Comparison of ENCODE assay signal across 8 cellular contexts in genomic region chr2:70994055-70994444, GRCh38. TPM values are rescaled to one million over a fixed set of nuclear protein-coding genes. Genes with fewer than 3 reads are reported as not detected.
DNase-seq lines count a peak whose midpoint lies in the region; ATAC-seq and TF ChIP-seq lines count a peak whose summit lies in the region.

No MANE protein-coding gene starts in this region.

- H3K9ac ChIP-seq in GM23248, result peak overlapping the region; percentile 90

- BruUV-seq in A673 (replicated peaks; lab: Mats Ljungman, UMichigan), result no TSS peak

- H3K4me1 ChIP-seq in A673 (ENCODE audit: insufficient read depth, low read length, poor library complexity, severe bottlenecking) (peaks cover 6% of the 10 kb centered on the region), GM23248 (ENCODE audit: insufficient read depth) (peaks cover 10% of the 10 kb centered on the region; the same call in 1 of the 2 replicates)

- peaks cover 49% of the 10 kb centered on the region for H3K79me2 ChIP-seq in GM23248 (ENCODE audit: insufficient read depth)

- H3K4me2 ChIP-seq in GM23248 (ENCODE audit: unreplicated experiment), result peak overlapping the region; percentile 87

- 1% methylated on average over 16 to 19 of the region's 19 CpGs for WGBS in GM23248 (ENCODE audit: low coverage in 1 of 2, low lambda C conversion rate in 2 of 2, missing lambda C conversion rate in 2 of 2), 2 experiments

- no peak for ATAC-seq in GM21737 (IDR thresholded peaks at IDR 0.05; ENCODE audit: unreplicated experiment)
- ATAC-seq in HG03520 (IDR thresholded peaks at IDR 0.05; ENCODE audit: unreplicated experiment), result no peak

- POLR2A ChIA-PET in A673 (lab: Charles Lee; ENCODE audit: low non-redundant PET), result no interaction called here

- no peaks in the 10 kb centered on the region for H3K9me3 ChIP-seq in A673 (ENCODE audit: low read depth, low read length, poor library complexity, severe bottlenecking)
- no peaks in the 10 kb centered on the region for H3K9me3 ChIP-seq in GM23248 (ENCODE audit: low read depth)

- H3F3A ChIP-seq in GM23248 (ENCODE audit: insufficient read depth), result no peaks in the 10 kb centered on the region

- peak overlapping the region; percentile 86 for H3K27ac ChIP-seq in A673 (ENCODE audit: low read depth, low read length, poor library complexity, severe bottlenecking)
- 0 out of 2 replicates have a peak overlapping the region, but pooled peaks have one; percentile 24 for H3K27ac ChIP-seq in GM23248
- H3K27ac ChIP-seq in substantia nigra (ENCODE audit: low read depth, low read length, poor library complexity, severe bottlenecking), result peak overlapping the region; percentile 54

- TF ChIP-seq CTCF in A673 (conservative IDR thresholded peaks at IDR 0.05; ENCODE audit: low read depth, low read length), result no peak

- H3K27me3 ChIP-seq in A673 (replicated peaks; ENCODE audit: insufficient read depth, low read depth, low read length, poor library complexity), result no peaks in the 10 kb centered on the region
- no peaks in the 10 kb centered on the region for H3K27me3 ChIP-seq in GM23248 (replicated peaks; ENCODE audit: insufficient read depth)

- DNase-seq in A673 (ENCODE audit: low spot score) (no peak), GM23248 (peak; percentile 77), iris pigment epithelial cell (ENCODE audit: low read depth) (peak; percentile 17), substantia nigra (lab: John Stamatoyannopoulos, UW) (no peak), A172 (ENCODE audit: low spot score) (no peak)
- peak; percentile 46 for DNase-seq in activated T-helper 9 cell treated with anti-CD3 and anti-CD28 coated beads, Interleukin-2, amount 50 U/mL, for 16 hours (ENCODE audit: low read depth)

- intact Hi-C loops in A673 (cut with micrococcal nuclease; ENCODE audit: unreplicated experiment), result no loop called here

- H2AFZ ChIP-seq in GM23248, result peak overlapping the region; percentile 77

- H3K4me3 ChIP-seq in A673 (ENCODE audit: low read depth, low read length, poor library complexity, severe bottlenecking), result peak overlapping the region; percentile 97
- peak overlapping the region; percentile 78 for H3K4me3 ChIP-seq in GM23248

- H3K9me2 ChIP-seq in GM23248 (ENCODE audit: insufficient read depth), result no peaks in the 10 kb centered on the region

- H4K20me1 ChIP-seq in GM23248 (ENCODE audit: insufficient read depth), result no peaks in the 10 kb centered on the region

- CTCF ChIA-PET in A673 (lab: Charles Lee), result interaction anchor here (0.6 kb wide), 1 partner anchor 9 kb away, joined by 5 read pairs; no protein-coding TSS in a partner anchor

- in situ Hi-C loops in GM23248 (cut with MboI), result no loop called here

- H3K36me3 ChIP-seq in A673 (ENCODE audit: insufficient read depth, low read length, poor library complexity, severe bottlenecking) (peaks cover 1% of the 10 kb centered on the region), GM23248 (ENCODE audit: low read depth) (no peaks in the 10 kb centered on the region; the same call in 1 of the 2 replicates)

RNA-seq across cellular contexts. Expression of gene TEX261, which starts 0.6 kb away (rescaled TPM):
- 52.6 and 60.9 TPM in 2 replicates for total RNA-seq in A673 (2021)
- total RNA-seq in GM23248 (2014; rRNA removed; shearing (Covaris generic)), result 46.9 and 64.1 TPM in 2 replicates
- 54.1 and 55.7 TPM in 2 replicates for polyA plus RNA-seq in GM23248 (2016; fragmentation: Nextera tagmentation; extraction: Ambion mirVana)
- 41.4 and 49.5 TPM in 2 replicates for total RNA-seq in A172 (2014; rRNA removed; shearing (Covaris generic))

RNA-seq across cellular contexts. Expression of gene ANKRD53, which starts 15.6 kb away (rescaled TPM):
- total RNA-seq in A673 (2021), result 0.50 and 0.64 TPM in 2 replicates
- not detected in 2 replicates for total RNA-seq in GM23248 (2014; rRNA removed; shearing (Covaris generic))
- polyA plus RNA-seq in GM23248 (2016; fragmentation: Nextera tagmentation; extraction: Ambion mirVana), result 0.65 and 1.2 TPM in 2 replicates
- total RNA-seq in A172 (2014; rRNA removed; shearing (Covaris generic)), result not detected in 2 replicates

RNA-seq across cellular contexts. Expression of gene ATP6V1B1, which starts 58.4 kb away (rescaled TPM):
- 6.4 and 6.5 TPM in 2 replicates for total RNA-seq in A673 (2021)
- total RNA-seq in GM23248 (2014; rRNA removed; shearing (Covaris generic)), result not detected in 2 replicates
- polyA plus RNA-seq in GM23248 (2016; fragmentation: Nextera tagmentation; extraction: Ambion mirVana), result 0.60 TPM in 1 of 2 replicates, not detected in the other
- total RNA-seq in A172 (2014; rRNA removed; shearing (Covaris generic)), result 0.93 TPM in 1 of 2 replicates, not detected in the other

Comparison
In these comparisons a context has a peak if more than half of its experiments do, and no peak if none do; other contexts are left out.
1. DNase-seq: peak in GM23248 (single experiment), activated T-helper 9 cell treated with anti-CD3 and anti-CD28 coated beads, Interleukin-2, amount 50 U/mL, for 16 hours (single experiment) and iris pigment epithelial cell (single experiment); none in A673 (single experiment), substantia nigra (0 of 49) and A172 (single experiment).
2. H3K27ac ChIP-seq: peak in every context shown above with its lines; median percentile 86 in A673; 54 in substantia nigra; 24 in GM23248.